ENCODE assay signal across 8 cellular contexts in the genomic region with DNA sequence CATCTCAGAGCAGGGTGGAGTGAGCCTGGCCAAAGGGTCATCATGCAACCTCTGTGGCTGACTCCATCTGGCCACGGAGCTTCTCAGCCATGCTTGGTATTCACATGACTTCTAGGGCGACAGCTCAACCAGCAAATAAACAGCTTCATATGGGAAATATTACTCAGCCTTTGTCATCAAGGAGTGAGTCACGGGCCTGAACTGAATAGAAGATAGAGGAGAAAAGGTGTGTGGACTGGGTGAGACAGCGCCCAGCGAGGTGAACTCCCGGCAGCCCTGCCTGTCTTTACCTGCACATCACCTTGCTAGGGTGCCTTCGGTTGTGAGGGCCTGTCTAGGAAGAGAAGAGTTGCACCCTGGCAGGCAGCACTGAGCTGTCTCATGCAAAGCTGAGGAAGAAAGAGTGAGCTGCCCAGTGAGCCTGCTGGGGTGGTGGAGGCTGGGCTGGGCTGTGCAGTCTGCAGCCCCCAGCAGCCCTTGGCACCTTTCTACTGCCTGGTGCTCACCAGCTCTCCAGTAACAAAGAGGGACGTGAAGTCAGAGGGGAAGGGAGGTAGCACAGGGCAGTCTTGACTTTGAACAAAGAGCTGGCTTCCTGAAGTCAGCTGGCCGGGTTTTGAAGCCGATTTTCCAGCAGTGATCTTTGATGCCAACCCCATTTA.
DNase-seq lines count a peak whose midpoint lies in the region; ATAC-seq and TF ChIP-seq lines count a peak whose summit lies in the region.

No MANE protein-coding gene starts in this region.

- H2AFZ ChIP-seq in SK-N-SH (ENCODE audit: low read depth) = no peak overlapping the region

- no peak; the same call in 1 of the 2 replicates for TF ChIP-seq RAD21 in SK-N-SH (IDR thresholded peaks at IDR 0.05; ENCODE audit: low read length)

- TF ChIP-seq CTCF in SK-N-SH (IDR thresholded peaks at IDR 0.05) = no peak
- no peak for TF ChIP-seq CTCF in foreskin fibroblast (IDR thresholded peaks at IDR 0.05; ENCODE audit: low read depth, low read length)

- no peak overlapping the region for H3K4me3 Mint-ChIP-seq in activated naive CD4-positive, alpha-beta T cell treated with anti-CD3 and anti-CD28 coated beads for 36 hours
- peak overlapping the region; percentile 39 for H3K4me3 Mint-ChIP-seq in stimulated activated effector memory CD8-positive, alpha-beta T cell treated with anti-CD3 and anti-CD28 coated beads, Interleukin-12 subunit alpha, Interleukin-12 subunit beta, amount 100 ng/mL, for 72 hours

- intact Hi-C loops in activated naive CD4-positive, alpha-beta T cell treated with anti-CD3 and anti-CD28 coated beads for 36 hours (cut with micrococcal nuclease) = loop anchor here (1.0 to 5.0 kb wide), 5 partner anchors 46 to 399 kb away; no protein-coding TSS in a partner anchor

- CTCF ChIA-PET in activated naive CD4-positive, alpha-beta T cell treated with anti-CD3 and anti-CD28 coated beads for 36 hours (lab: Charles Lee) = interaction anchor here (0.8 kb wide), 1 partner anchor 122 kb away, joined by 3 read pairs; no protein-coding TSS in a partner anchor
- CTCF ChIA-PET in SK-N-SH (lab: Yijun Ruan, JAX) = interaction anchor here (0.8 to 2.2 kb wide), 5 partner anchors 11 to 359 kb away, joined by 3 to 10 read pairs (median 3); no protein-coding TSS in a partner anchor

- ATAC-seq in stimulated activated effector memory CD8-positive, alpha-beta T cell treated with anti-CD3 and anti-CD28 coated beads, Interleukin-12 subunit alpha, Interleukin-12 subunit beta, amount 100 ng/mL, for 72 hours = peak; percentile 90
- no peak for ATAC-seq in HG02763 (IDR thresholded peaks at IDR 0.05; ENCODE audit: unreplicated experiment)

- no peaks in the 10 kb centered on the region for H3K9me3 Mint-ChIP-seq in activated naive CD4-positive, alpha-beta T cell treated with anti-CD3 and anti-CD28 coated beads for 36 hours
- no peaks in the 10 kb centered on the region for H3K9me3 Mint-ChIP-seq in stimulated activated effector memory CD8-positive, alpha-beta T cell treated with anti-CD3 and anti-CD28 coated beads, Interleukin-12 subunit alpha, Interleukin-12 subunit beta, amount 100 ng/mL, for 72 hours

- peak overlapping the region; percentile 92 to 100 for H3K27ac ChIP-seq in SK-N-SH (ENCODE audit: low read depth in 2 of 2, low read length in 1 of 2)

- WGBS in SK-N-SH (ENCODE audit: low lambda C conversion rate) = 25% methylated on average over 10 of the region's 10 CpGs

- H3K9me3 ChIP-seq in SK-N-SH = no peaks in the 10 kb centered on the region

- H4K20me1 ChIP-seq in SK-N-SH (ENCODE audit: insufficient read depth) = no peaks in the 10 kb centered on the region

- H3F3A ChIP-seq in SK-N-SH (replicated peaks; ENCODE audit: insufficient read depth) = peaks cover 57% of the 10 kb centered on the region

- POLR2A ChIA-PET in SK-N-SH (lab: Yijun Ruan, JAX) = no interaction called here

- peak; percentile 52 for DNase-seq in activated naive CD4-positive, alpha-beta T cell treated with anti-CD3 and anti-CD28 coated beads for 36 hours
- DNase-seq in activated naive CD4-positive, alpha-beta T cell (lab: John Stamatoyannopoulos, UW) = no peak
- DNase-seq in SK-N-SH (no peak), foreskin fibroblast (peak; percentile 99 to 100), NCI-H1930 (lab: John Stamatoyannopoulos, UW) (no peak), hypothalamus (lab: John Stamatoyannopoulos, UW) (no peak)
- DNase-seq in stimulated activated effector memory CD8-positive, alpha-beta T cell treated with anti-CD3 and anti-CD28 coated beads, Interleukin-12 subunit alpha, Interleukin-12 subunit beta, amount 100 ng/mL, for 72 hours (ENCODE audit: low spot score in 2 of 2) = no peak

- H3K36me3 ChIP-seq in SK-N-SH (replicated peaks in 1 of 2; ENCODE audit: control insufficient read depth in 1 of 2, insufficient read depth in 2 of 2, low read length in 1 of 2) = peaks cover 0 to 31% of the 10 kb centered on the region in 2 experiments

- TF ChIP-seq EP300 in SK-N-SH (IDR thresholded peaks at IDR 0.05; ENCODE audit: borderline replicate concordance in 1 of 2, low read depth in 1 of 2, low read length in 1 of 2) = peak; percentile 29 to 99; a peak in 2 of 4 replicates

- H3K9me2 ChIP-seq in SK-N-SH = no peaks in the 10 kb centered on the region

- H3K27me3 Mint-ChIP-seq in activated naive CD4-positive, alpha-beta T cell treated with anti-CD3 and anti-CD28 coated beads for 36 hours (ENCODE audit: low read depth) = peaks cover 5% of the 10 kb centered on the region

- peak overlapping the region; percentile 72 for H3K27ac Mint-ChIP-seq in activated naive CD4-positive, alpha-beta T cell treated with anti-CD3 and anti-CD28 coated beads for 36 hours
- peak overlapping the region; percentile 56 for H3K27ac Mint-ChIP-seq in stimulated activated effector memory CD8-positive, alpha-beta T cell treated with anti-CD3 and anti-CD28 coated beads, Interleukin-12 subunit alpha, Interleukin-12 subunit beta, amount 100 ng/mL, for 72 hours

- peak overlapping the region in 1 of 2 experiments; percentile 27; a peak in 2 of 4 replicates for H3K4me3 ChIP-seq in SK-N-SH (ENCODE audit: low read depth in 2 of 2, low read length in 1 of 2)
- no peak overlapping the region for H3K4me3 ChIP-seq in foreskin fibroblast (ENCODE audit: low read depth in 1 of 2, low read length in 2 of 2)

- H3K27me3 ChIP-seq in SK-N-SH (ENCODE audit: insufficient read depth) = no peaks in the 10 kb centered on the region

- H3K9ac ChIP-seq in SK-N-SH = peak overlapping the region; percentile 84

- H3K4me2 ChIP-seq in SK-N-SH = peak overlapping the region; percentile 75

- H3K4me1 ChIP-seq in SK-N-SH (ENCODE audit: control insufficient read depth in 1 of 2, insufficient read depth in 2 of 2, low read depth in 1 of 2, low read length in 1 of 2) = peaks cover 46 to 61% of the 10 kb centered on the region in 2 experiments

- peaks cover 14% of the 10 kb centered on the region for H3K4me1 Mint-ChIP-seq in activated naive CD4-positive, alpha-beta T cell treated with anti-CD3 and anti-CD28 coated beads for 36 hours (ENCODE audit: low read depth)
- H3K4me1 Mint-ChIP-seq in stimulated activated effector memory CD8-positive, alpha-beta T cell treated with anti-CD3 and anti-CD28 coated beads, Interleukin-12 subunit alpha, Interleukin-12 subunit beta, amount 100 ng/mL, for 72 hours = peaks cover 19% of the 10 kb centered on the region

- peaks cover 71% of the 10 kb centered on the region for H3K79me2 ChIP-seq in SK-N-SH (ENCODE audit: insufficient read depth)

- no peaks in the 10 kb centered on the region for H3K36me3 Mint-ChIP-seq in activated naive CD4-positive, alpha-beta T cell treated with anti-CD3 and anti-CD28 coated beads for 36 hours (ENCODE audit: low read depth)
- H3K36me3 Mint-ChIP-seq in stimulated activated effector memory CD8-positive, alpha-beta T cell treated with anti-CD3 and anti-CD28 coated beads, Interleukin-12 subunit alpha, Interleukin-12 subunit beta, amount 100 ng/mL, for 72 hours = no peaks in the 10 kb centered on the region

TF ChIP-seq in SK-N-SH, 30 proteins besides CTCF, POLR2A, EP300 and RAD21 (continues in another document):
- TF ChIP-seq, protein P1, sequence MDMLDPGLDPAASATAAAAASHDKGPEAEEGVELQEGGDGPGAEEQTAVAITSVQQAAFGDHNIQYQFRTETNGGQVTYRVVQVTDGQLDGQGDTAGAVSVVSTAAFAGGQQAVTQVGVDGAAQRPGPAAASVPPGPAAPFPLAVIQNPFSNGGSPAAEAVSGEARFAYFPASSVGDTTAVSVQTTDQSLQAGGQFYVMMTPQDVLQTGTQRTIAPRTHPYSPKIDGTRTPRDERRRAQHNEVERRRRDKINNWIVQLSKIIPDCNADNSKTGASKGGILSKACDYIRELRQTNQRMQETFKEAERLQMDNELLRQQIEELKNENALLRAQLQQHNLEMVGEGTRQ (IDR thresholded peaks at IDR 0.05; ENCODE audit: borderline replicate concordance, low read depth, low read length) = no peak
- TF ChIP-seq CHD2 (IDR thresholded peaks at IDR 0.05; ENCODE audit: low read length, partially characterized antibody) = no peak
- TF ChIP-seq TCF12 (IDR thresholded peaks at IDR 0.05) = peak; percentile 99
- TF ChIP-seq TEAD4 (IDR thresholded peaks at IDR 0.05; ENCODE audit: borderline replicate concordance, insufficient read depth) = peak; percentile 99
- TF ChIP-seq RFX5 (IDR thresholded peaks at IDR 0.05; ENCODE audit: low read length) = no peak
- peak; percentile 98 for TF ChIP-seq RXRA (IDR thresholded peaks at IDR 0.05; ENCODE audit: borderline replicate concordance, low read depth)
- peak; percentile 100 for TF ChIP-seq FOSL2 (IDR thresholded peaks at IDR 0.05; ENCODE audit: borderline replicate concordance, low read depth)
- TF ChIP-seq ELF1 (IDR thresholded peaks at IDR 0.05) = peak; percentile 29; the same call in 1 of the 2 replicates
- no peak for TF ChIP-seq TAF1 (IDR thresholded peaks at IDR 0.05; ENCODE audit: borderline replicate concordance, low read depth, low read length)
- no peak for TF ChIP-seq EZH2phosphoT487 (IDR thresholded peaks at IDR 0.05; ENCODE audit: borderline replicate concordance, low read depth)
- TF ChIP-seq FOXJ3 (CRISPR knock-in tag; IDR thresholded peaks at IDR 0.05) = no peak
- TF ChIP-seq NRF1 (IDR thresholded peaks at IDR 0.05; ENCODE audit: low read depth, low read length) = no peak
- no peak for TF ChIP-seq GABPA (IDR thresholded peaks at IDR 0.05; ENCODE audit: low read depth)
- TF ChIP-seq, protein P2, sequence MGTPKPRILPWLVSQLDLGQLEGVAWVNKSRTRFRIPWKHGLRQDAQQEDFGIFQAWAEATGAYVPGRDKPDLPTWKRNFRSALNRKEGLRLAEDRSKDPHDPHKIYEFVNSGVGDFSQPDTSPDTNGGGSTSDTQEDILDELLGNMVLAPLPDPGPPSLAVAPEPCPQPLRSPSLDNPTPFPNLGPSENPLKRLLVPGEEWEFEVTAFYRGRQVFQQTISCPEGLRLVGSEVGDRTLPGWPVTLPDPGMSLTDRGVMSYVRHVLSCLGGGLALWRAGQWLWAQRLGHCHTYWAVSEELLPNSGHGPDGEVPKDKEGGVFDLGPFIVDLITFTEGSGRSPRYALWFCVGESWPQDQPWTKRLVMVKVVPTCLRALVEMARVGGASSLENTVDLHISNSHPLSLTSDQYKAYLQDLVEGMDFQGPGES (IDR thresholded peaks at IDR 0.05; ENCODE audit: low read depth, low read length) = no peak
- peak; percentile 78; the same call in 1 of the 2 replicates for TF ChIP-seq MEF2A (IDR thresholded peaks at IDR 0.05; ENCODE audit: borderline replicate concordance, low read depth)
- TF ChIP-seq, protein P3, sequence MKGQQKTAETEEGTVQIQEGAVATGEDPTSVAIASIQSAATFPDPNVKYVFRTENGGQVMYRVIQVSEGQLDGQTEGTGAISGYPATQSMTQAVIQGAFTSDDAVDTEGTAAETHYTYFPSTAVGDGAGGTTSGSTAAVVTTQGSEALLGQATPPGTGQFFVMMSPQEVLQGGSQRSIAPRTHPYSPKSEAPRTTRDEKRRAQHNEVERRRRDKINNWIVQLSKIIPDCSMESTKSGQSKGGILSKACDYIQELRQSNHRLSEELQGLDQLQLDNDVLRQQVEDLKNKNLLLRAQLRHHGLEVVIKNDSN (IDR thresholded peaks at IDR 0.05; ENCODE audit: borderline replicate concordance, low read depth) = peak; percentile 65; the same call in 1 of the 2 replicates
- peak; percentile 95 for TF ChIP-seq NFIC (IDR thresholded peaks at IDR 0.05; ENCODE audit: borderline replicate concordance)

Comparison
In these comparisons a context has a peak if more than half of its experiments do, and no peak if none do; other contexts are left out.
1. DNase-seq: peak in activated naive CD4-positive, alpha-beta T cell treated with anti-CD3 and anti-CD28 coated beads for 36 hours (single experiment) and foreskin fibroblast (2 of 2); none in activated naive CD4-positive, alpha-beta T cell (0 of 4), SK-N-SH (single experiment), stimulated activated effector memory CD8-positive, alpha-beta T cell treated with anti-CD3 and anti-CD28 coated beads, Interleukin-12 subunit alpha, Interleukin-12 subunit beta, amount 100 ng/mL, for 72 hours (0 of 2), NCI-H1930 (0 of 2) and hypothalamus (0 of 51).